8 cellular contexts compared by ENCODE assay signal in the genomic region with DNA sequence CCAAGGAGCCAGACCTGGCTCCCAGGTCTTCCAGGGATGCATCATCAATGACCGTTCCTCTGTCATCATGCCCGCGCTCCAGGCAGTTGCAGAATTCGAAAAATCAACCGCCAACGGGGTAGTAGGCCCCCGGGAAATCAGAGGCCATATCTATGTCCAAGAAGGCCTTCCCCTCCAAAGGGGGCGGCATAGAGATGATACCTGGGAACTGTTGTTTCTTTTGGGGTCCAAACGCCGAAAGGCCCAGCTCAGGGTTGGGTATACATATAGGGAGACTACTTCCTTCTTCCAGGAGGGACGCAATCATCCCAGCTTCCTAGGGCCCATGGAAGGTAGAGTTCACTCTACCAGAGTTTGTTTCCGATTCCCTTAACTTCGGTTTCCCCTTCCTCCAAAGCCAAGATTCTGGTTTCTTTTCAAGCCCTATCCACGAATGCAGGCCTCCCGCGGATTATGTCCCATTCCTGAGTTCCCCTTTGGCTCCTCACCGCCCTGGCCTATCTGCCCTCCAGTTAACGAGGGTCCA. TPM values are rescaled to one million over a fixed set of nuclear protein-coding genes. Genes with fewer than 3 reads are reported as not detected.
DNase-seq lines count a peak whose midpoint lies in the region; ATAC-seq lines count a peak whose summit lies in the region.

No MANE protein-coding gene starts in this region.

- peaks cover 3% of the 10 kb centered on the region for H3K36me3 ChIP-seq in effector memory CD4-positive, alpha-beta T cell (ENCODE audit: control insufficient read depth, insufficient read depth, low read length)
- H3K36me3 ChIP-seq in mucosa of stomach (ENCODE audit: control insufficient read depth, insufficient read depth, low read length) = no peaks in the 10 kb centered on the region

- no peak for ATAC-seq in HG03432 (IDR thresholded peaks at IDR 0.05; ENCODE audit: unreplicated experiment)

- H3K4me3 Mint-ChIP-seq in activated naive CD4-positive, alpha-beta T cell treated with anti-CD3 and anti-CD28 coated beads for 36 hours = peak overlapping the region; percentile 93

- DNase-seq in activated naive CD4-positive, alpha-beta T cell treated with anti-CD3 and anti-CD28 coated beads for 36 hours = peak; percentile 24
- no peak for DNase-seq in activated naive CD4-positive, alpha-beta T cell treated with anti-CD3 and anti-CD28 coated beads, Interleukin-2, amount 50 U/mL, for 16 hours
- peak; percentile 79 for DNase-seq in RKO (ENCODE audit: low spot score)
- DNase-seq in effector memory CD4-positive, alpha-beta T cell = no peak
- DNase-seq in NCI-H2029 (lab: John Stamatoyannopoulos, UW) = no peak
- no peak for DNase-seq in NCI-H226

- peaks cover 40% of the 10 kb centered on the region for H3K4me1 Mint-ChIP-seq in activated naive CD4-positive, alpha-beta T cell treated with anti-CD3 and anti-CD28 coated beads for 36 hours (ENCODE audit: low read depth)

- H3K27ac Mint-ChIP-seq in activated naive CD4-positive, alpha-beta T cell treated with anti-CD3 and anti-CD28 coated beads for 36 hours = peak overlapping the region; percentile 88

- CTCF ChIA-PET in activated naive CD4-positive, alpha-beta T cell treated with anti-CD3 and anti-CD28 coated beads for 36 hours (lab: Charles Lee) = interaction anchor here (3.6 kb wide), 1 partner anchor 127 kb away, joined by 15 read pairs; no protein-coding TSS in a partner anchor

- peaks cover 24% of the 10 kb centered on the region for H3K4me1 ChIP-seq in effector memory CD4-positive, alpha-beta T cell (ENCODE audit: control insufficient read depth, insufficient read depth, low read length, poor library complexity, severe bottlenecking)
- peaks cover 29% of the 10 kb centered on the region for H3K4me1 ChIP-seq in mucosa of stomach (ENCODE audit: control insufficient read depth, insufficient read depth, low read length)

- H3K36me3 Mint-ChIP-seq in activated naive CD4-positive, alpha-beta T cell treated with anti-CD3 and anti-CD28 coated beads for 36 hours (ENCODE audit: low read depth) = peaks cover 30% of the 10 kb centered on the region

- H3K4me3 ChIP-seq in effector memory CD4-positive, alpha-beta T cell (ENCODE audit: insufficient read depth, low read depth, low read length, poor library complexity, severe bottlenecking) = peak overlapping the region; percentile 84
- H3K4me3 ChIP-seq in mucosa of stomach (ENCODE audit: low read length) = peak overlapping the region; percentile 92

- intact Hi-C loops in activated naive CD4-positive, alpha-beta T cell treated with anti-CD3 and anti-CD28 coated beads for 36 hours (cut with micrococcal nuclease) = loop anchor here (1.0 to 10.0 kb wide), 10 partner anchors 54 to 653 kb away; partner anchors contain the start of genes DNAI1, FAM219A, KIF24 and NOL6

- no peaks in the 10 kb centered on the region for H3K9me3 ChIP-seq in effector memory CD4-positive, alpha-beta T cell (ENCODE audit: control insufficient read depth, low read length)
- H3K9me3 ChIP-seq in mucosa of stomach (ENCODE audit: control insufficient read depth, low read length) = no peaks in the 10 kb centered on the region

- H3K27me3 ChIP-seq in effector memory CD4-positive, alpha-beta T cell (replicated peaks; ENCODE audit: control insufficient read depth, insufficient read depth, low read length, poor library complexity, severe bottlenecking) = no peaks in the 10 kb centered on the region
- H3K27me3 ChIP-seq in mucosa of stomach (ENCODE audit: control insufficient read depth, insufficient read depth, low read length) = no peaks in the 10 kb centered on the region

- H3K27me3 Mint-ChIP-seq in activated naive CD4-positive, alpha-beta T cell treated with anti-CD3 and anti-CD28 coated beads for 36 hours (ENCODE audit: low read depth) = no peaks in the 10 kb centered on the region

- peak overlapping the region; percentile 91 for H3K27ac ChIP-seq in effector memory CD4-positive, alpha-beta T cell (ENCODE audit: insufficient read depth, low read length, poor library complexity, severe bottlenecking)

- H3K9ac ChIP-seq in mucosa of stomach (ENCODE audit: low read length) = peak overlapping the region; percentile 89

- H3K9me3 Mint-ChIP-seq in activated naive CD4-positive, alpha-beta T cell treated with anti-CD3 and anti-CD28 coated beads for 36 hours = no peaks in the 10 kb centered on the region

RNA-seq across cellular contexts. Expression of gene DCAF12, which starts 0.8 kb away (rescaled TPM):
- total RNA-seq in activated naive CD4-positive, alpha-beta T cell treated with anti-CD3 and anti-CD28 coated beads for 36 hours = 10 to 100 TPM; 34.0 to 37.0 TPM

RNA-seq across cellular contexts. Expression of gene UBAP1, which starts 53.1 kb away (rescaled TPM):
- 10 to 100 TPM; 29.9 to 31.7 TPM for total RNA-seq in activated naive CD4-positive, alpha-beta T cell treated with anti-CD3 and anti-CD28 coated beads for 36 hours

Comparison
In these comparisons a context has a peak if more than half of its experiments do, and no peak if none do; other contexts are left out.
1. DNase-seq: peak in activated naive CD4-positive, alpha-beta T cell treated with anti-CD3 and anti-CD28 coated beads for 36 hours (single experiment) and RKO (single experiment); none in activated naive CD4-positive, alpha-beta T cell treated with anti-CD3 and anti-CD28 coated beads, Interleukin-2, amount 50 U/mL, for 16 hours (single experiment), effector memory CD4-positive, alpha-beta T cell (0 of 3), NCI-H2029 (single experiment) and NCI-H226 (single experiment).